2 cellular contexts compared by ENCODE assay signal in the genomic region with DNA sequence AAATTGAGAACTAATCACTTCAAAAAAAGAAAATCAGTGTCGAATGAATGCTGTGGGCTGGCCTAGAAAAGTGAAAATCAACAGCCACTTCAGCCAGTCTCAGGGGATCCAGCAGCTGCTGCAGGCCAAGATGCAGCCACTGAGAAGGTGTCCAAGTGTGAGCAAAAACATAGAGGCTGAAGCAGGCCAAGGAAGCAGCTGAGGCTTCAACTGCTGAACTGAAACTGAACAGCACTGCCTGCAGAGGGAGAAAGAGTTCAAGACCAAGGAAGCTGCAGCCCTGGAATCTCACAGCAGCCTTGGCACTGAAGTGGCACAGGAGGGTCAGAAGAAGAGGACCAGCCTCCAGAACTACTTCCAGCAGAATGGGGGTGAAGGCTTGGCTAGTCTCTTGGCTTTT.
TF ChIP-seq lines count a peak whose summit lies in the region.

No MANE protein-coding gene starts in this region.

TF ChIP-seq in IMR-90, 13 proteins besides CTCF, POLR2A, EP300 and RAD21:
- TF ChIP-seq, protein P1, sequence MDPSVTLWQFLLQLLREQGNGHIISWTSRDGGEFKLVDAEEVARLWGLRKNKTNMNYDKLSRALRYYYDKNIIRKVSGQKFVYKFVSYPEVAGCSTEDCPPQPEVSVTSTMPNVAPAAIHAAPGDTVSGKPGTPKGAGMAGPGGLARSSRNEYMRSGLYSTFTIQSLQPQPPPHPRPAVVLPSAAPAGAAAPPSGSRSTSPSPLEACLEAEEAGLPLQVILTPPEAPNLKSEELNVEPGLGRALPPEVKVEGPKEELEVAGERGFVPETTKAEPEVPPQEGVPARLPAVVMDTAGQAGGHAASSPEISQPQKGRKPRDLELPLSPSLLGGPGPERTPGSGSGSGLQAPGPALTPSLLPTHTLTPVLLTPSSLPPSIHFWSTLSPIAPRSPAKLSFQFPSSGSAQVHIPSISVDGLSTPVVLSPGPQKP (IDR thresholded peaks at IDR 0.05; ENCODE audit: borderline replicate concordance, low read depth, low read length) = no peak
- TF ChIP-seq MXI1 (IDR thresholded peaks at IDR 0.05; ENCODE audit: borderline replicate concordance, low read depth, low read length) (no peak), CHD1 (IDR thresholded peaks at IDR 0.05; ENCODE audit: low read depth, low read length) (no peak), BHLHE40 (IDR thresholded peaks at IDR 0.05; ENCODE audit: low read depth, low read length) (no peak), NFE2L2 (IDR thresholded peaks at IDR 0.05; ENCODE audit: low read depth, low read length) (no peak)
TF ChIP-seq in IMR-90: peak in this region for 0.

TF ChIP-seq in K562, 482 proteins besides CTCF, POLR2A, EP300 and RAD21:
- TF ChIP-seq ETV6 (IDR thresholded peaks at IDR 0.05; ENCODE audit: borderline replicate concordance in 1 of 2, low read depth in 2 of 2, low read length in 1 of 2) = no peak
- TF ChIP-seq ETV6 (CRISPR knock-in tag; IDR thresholded peaks at IDR 0.05; ENCODE audit: borderline replicate concordance) = no peak
- TF ChIP-seq PHB2 (IDR thresholded peaks at IDR 0.05; ENCODE audit: low read depth) = no peak
- TF ChIP-seq, protein P2, sequence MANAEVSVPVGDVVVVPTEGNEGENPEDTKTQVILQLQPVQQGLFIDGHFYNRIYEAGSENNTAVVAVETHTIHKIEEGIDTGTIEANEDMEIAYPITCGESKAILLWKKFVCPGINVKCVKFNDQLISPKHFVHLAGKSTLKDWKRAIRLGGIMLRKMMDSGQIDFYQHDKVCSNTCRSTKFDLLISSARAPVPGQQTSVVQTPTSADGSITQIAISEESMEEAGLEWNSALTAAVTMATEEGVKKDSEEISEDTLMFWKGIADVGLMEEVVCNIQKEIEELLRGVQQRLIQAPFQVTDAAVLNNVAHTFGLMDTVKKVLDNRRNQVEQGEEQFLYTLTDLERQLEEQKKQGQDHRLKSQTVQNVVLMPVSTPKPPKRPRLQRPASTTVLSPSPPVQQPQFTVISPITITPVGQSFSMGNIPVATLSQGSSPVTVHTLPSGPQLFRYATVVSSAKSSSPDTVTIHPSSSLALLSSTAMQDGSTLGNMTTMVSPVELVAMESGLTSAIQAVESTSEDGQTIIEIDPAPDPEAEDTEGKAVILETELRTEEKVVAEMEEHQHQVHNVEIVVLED (CRISPR knock-in tag; IDR thresholded peaks at IDR 0.05) = no peak
